8 cellular contexts compared by ENCODE assay signal in genomic region chr2:165293439-165294420, GRCh38. TPM values are rescaled to one million over a fixed set of nuclear protein-coding genes. Genes with fewer than 3 reads are reported as not detected.
DNase-seq lines count a peak whose midpoint lies in the region; ATAC-seq and TF ChIP-seq lines count a peak whose summit lies in the region.

No MANE protein-coding gene starts in this region.

- no peaks in the 10 kb centered on the region for H3K4me1 Mint-ChIP-seq in natural killer cell treated with Interleukin-12 subunit alpha and Interleukin-12 subunit beta and Interleukin-15 and Interleukin-18, amount 100 ng/mL, for 72 hours (ENCODE audit: low read depth in 2 of 2)

- ATAC-seq in DND-41 (ENCODE audit: insufficient read depth, low read depth) (peak; percentile 100), GM19395 (IDR thresholded peaks at IDR 0.05; ENCODE audit: unreplicated experiment) (peak; percentile 100), HG03432 (IDR thresholded peaks at IDR 0.05; ENCODE audit: unreplicated experiment) (peak; percentile 100)
- ATAC-seq in natural killer cell treated with Interleukin-12 subunit alpha and Interleukin-12 subunit beta and Interleukin-15 and Interleukin-18, amount 100 ng/mL, for 72 hours = peak; percentile 86 to 93

- H3K36me3 Mint-ChIP-seq in natural killer cell treated with Interleukin-12 subunit alpha and Interleukin-12 subunit beta and Interleukin-15 and Interleukin-18, amount 100 ng/mL, for 72 hours = no peaks in the 10 kb centered on the region

- H3K4me3 Mint-ChIP-seq in natural killer cell treated with Interleukin-12 subunit alpha and Interleukin-12 subunit beta and Interleukin-15 and Interleukin-18, amount 100 ng/mL, for 72 hours = no peak overlapping the region

- TF ChIP-seq CTCF in DND-41 (IDR thresholded peaks at IDR 0.05; ENCODE audit: borderline replicate concordance, extremely low read depth, low read length, poor library complexity, severe bottlenecking) (peak; percentile 82), WERI-Rb-1 (IDR thresholded peaks at IDR 0.05; ENCODE audit: low read depth, low read length) (peak; percentile 61)

- H3K27ac Mint-ChIP-seq in natural killer cell treated with Interleukin-12 subunit alpha and Interleukin-12 subunit beta and Interleukin-15 and Interleukin-18, amount 100 ng/mL, for 72 hours = no peak overlapping the region

- H3K79me2 ChIP-seq in DND-41 (ENCODE audit: insufficient read depth, low read length) = no peaks in the 10 kb centered on the region

- no peaks in the 10 kb centered on the region for H3K9me3 Mint-ChIP-seq in natural killer cell treated with Interleukin-12 subunit alpha and Interleukin-12 subunit beta and Interleukin-15 and Interleukin-18, amount 100 ng/mL, for 72 hours

- H3K4me3 ChIP-seq in DND-41 (ENCODE audit: low read depth in 1 of 2, low read length in 2 of 2) = peak overlapping the region; percentile 13 to 54; a peak in 3 of 4 replicates
- no peak overlapping the region for H3K4me3 ChIP-seq in WERI-Rb-1 (ENCODE audit: low read depth, low read length)

- H3K9me3 ChIP-seq in DND-41 (ENCODE audit: insufficient read depth, low read length, severe bottlenecking) = no peaks in the 10 kb centered on the region
- no peaks in the 10 kb centered on the region for H3K9me3 ChIP-seq in WERI-Rb-1 (ENCODE audit: severe bottlenecking)

- H2AFZ ChIP-seq in DND-41 (ENCODE audit: low read depth, low read length) = peak overlapping the region; percentile 75

- peak overlapping the region; percentile 37 for H3K9ac ChIP-seq in DND-41 (ENCODE audit: low read depth, low read length)

- DNase-seq in DND-41 = peak; percentile 72
- DNase-seq in NCI-H2196 treated with DMSO at 0.1 percent for 48 hours (lab: John Stamatoyannopoulos, UW; ENCODE audit: unreplicated experiment) = peak; percentile 90
- peak; percentile 61 for DNase-seq in WERI-Rb-1
- peak; percentile 96 for DNase-seq in fibroblast of peridontal ligament (ENCODE audit: extremely low read depth)
- DNase-seq in natural killer cell treated with Interleukin-12 subunit alpha and Interleukin-12 subunit beta and Interleukin-15 and Interleukin-18, amount 100 ng/mL, for 72 hours (ENCODE audit: low spot score) = peak; percentile 61
- DNase-seq in UCSD-AML1 (lab: John Stamatoyannopoulos, UW; ENCODE audit: unreplicated experiment) = no peak

- no peaks in the 10 kb centered on the region for H4K20me1 ChIP-seq in DND-41 (ENCODE audit: insufficient read depth, low read length)

- H3K4me2 ChIP-seq in DND-41 (ENCODE audit: insufficient read depth, low read length) = peak overlapping the region; percentile 70

- peaks cover 21% of the 10 kb centered on the region for H3K4me1 ChIP-seq in DND-41 (ENCODE audit: insufficient read depth, low read length)

- no peaks in the 10 kb centered on the region for H3K36me3 ChIP-seq in DND-41 (ENCODE audit: insufficient read depth, low read length)
- no peaks in the 10 kb centered on the region for H3K36me3 ChIP-seq in WERI-Rb-1

- H3K27ac ChIP-seq in DND-41 (ENCODE audit: low read length) (peak overlapping the region; percentile 62), WERI-Rb-1 (no peak overlapping the region)

- H3K27me3 Mint-ChIP-seq in natural killer cell treated with Interleukin-12 subunit alpha and Interleukin-12 subunit beta and Interleukin-15 and Interleukin-18, amount 100 ng/mL, for 72 hours = peaks cover 12 to 14% of the 10 kb centered on the region in 2 donors

- no peaks in the 10 kb centered on the region for H3K27me3 ChIP-seq in DND-41 (ENCODE audit: insufficient read depth, low read length, poor library complexity)
- H3K27me3 ChIP-seq in WERI-Rb-1 (ENCODE audit: insufficient read depth, low read depth, severe bottlenecking) = no peaks in the 10 kb centered on the region

RNA-seq across cellular contexts. Expression of gene SCN2A, which starts 54.5 kb away (rescaled TPM):
- not detected for total RNA-seq in natural killer cell treated with Interleukin-12 subunit alpha and Interleukin-12 subunit beta and Interleukin-15 and Interleukin-18, amount 100 ng/mL, for 72 hours
